In the genomic region with DNA sequence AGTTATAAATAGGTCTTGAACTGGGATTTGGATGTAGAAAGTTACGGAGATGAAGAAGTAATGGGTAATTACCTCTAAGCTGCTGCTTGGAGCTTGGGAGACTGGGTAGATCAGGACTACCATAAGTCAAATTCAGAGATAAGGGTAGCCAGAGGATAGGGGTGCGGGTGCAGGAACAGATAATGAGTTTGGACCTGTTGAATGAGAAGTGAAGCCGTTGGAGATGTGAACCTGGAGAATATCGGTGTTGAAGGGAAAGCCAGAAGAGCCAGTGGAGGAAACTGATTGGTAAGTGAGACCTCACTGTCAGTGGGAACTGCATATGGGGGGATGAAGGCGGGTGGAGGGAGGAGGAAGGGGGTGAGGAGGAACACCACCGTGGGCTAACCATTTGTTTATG, we compare ENCODE assay signal across 9 cellular contexts. TPM values are rescaled to one million over a fixed set of nuclear protein-coding genes. Genes with fewer than 3 reads are reported as not detected.
DNase-seq lines count a peak whose midpoint lies in the region; ATAC-seq, FAIRE-seq and TF ChIP-seq lines count a peak whose summit lies in the region.
"Had no signal": no experiment of that assay in that cellular context is flagged by ENCODE, and none has a peak within 500 bp of the region (broad histone marks: within the 10 kb centered on the region; RNA-seq: fewer than 3 reads in every experiment).

No MANE protein-coding gene starts in this region.

- no peaks in the 10 kb centered on the region for H3K27me3 Mint-ChIP-seq in mesothelial cell of epicardium (ENCODE audit: low read depth)

- SMC1A ChIA-PET in GM12878 (lab: Charles Lee; ENCODE audit: uncharacterized antibody, unreplicated experiment), result interaction anchor here (1.0 kb wide), 1 partner anchor 34 kb away, joined by 3 read pairs; no protein-coding TSS in a partner anchor

- H4K20me1 ChIP-seq in GM12878 (ENCODE audit: control insufficient read depth, insufficient read depth), result no peaks in the 10 kb centered on the region

- intact Hi-C loops in GM12878 (cut with micrococcal nuclease; ENCODE audit: unreplicated experiment), result loop anchor here (10.0 kb wide), 1 partner anchor 190 kb away; a partner anchor contains a TSS

- H3K9ac ChIP-seq in GM12878 (ENCODE audit: control insufficient read depth, insufficient read depth, low read length), result peak overlapping the region; percentile 64

- TF ChIP-seq CTCF in A549 (IDR thresholded peaks at IDR 0.05) (no peak), GM12878 (IDR thresholded peaks at IDR 0.05 in 2 of 3, conservative IDR thresholded peaks at IDR 0.05 in 1 of 3; ENCODE audit: control insufficient read depth in 2 of 3, extremely low read depth in 1 of 3, insufficient read depth in 1 of 3, low read depth in 3 of 3, low read length in 3 of 3) (no peak), mesothelial cell of epicardium (IDR thresholded peaks at IDR 0.05; ENCODE audit: unreplicated experiment) (no peak)

- no peak for DNase-seq in A549 (ENCODE audit: low read depth in 1 of 2, low spot score in 1 of 2)
- no peak for DNase-seq in HAP-1 (ENCODE audit: low spot score in 2 of 2)
- DNase-seq in GM12878 (ENCODE audit: low read depth, low spot score), result no peak
- no peak for DNase-seq in mesothelial cell of epicardium (ENCODE audit: low spot score in 2 of 2, unreplicated experiment in 2 of 2)
- no peak for DNase-seq in DMS79 (lab: John Stamatoyannopoulos, UW)
- no peak for DNase-seq in NCI-H774 (lab: John Stamatoyannopoulos, UW)
- DNase-seq in mesenteric fat pad (ENCODE audit: low spot score), result no peak
- DNase-seq in NCI-H2029 treated with DMSO at 0.1 percent for 48 hours (lab: John Stamatoyannopoulos, UW), result no peak

- RAD21 ChIA-PET in GM12878 (lab: Charles Lee; ENCODE audit: unreplicated experiment), result no interaction called here

- TSS peak; percentile 81 for BruUV-seq in GM12878 (replicated peaks; lab: Mats Ljungman, UMichigan)

- peak overlapping the region; percentile 83 for H3K4me3 Mint-ChIP-seq in mesothelial cell of epicardium

- H3K4me2 ChIP-seq in A549 (peak overlapping the region; percentile 91), GM12878 (ENCODE audit: control insufficient read depth, insufficient read depth) (peak overlapping the region; percentile 90)

- peaks cover 18% of the 10 kb centered on the region for H3K9me3 Mint-ChIP-seq in mesothelial cell of epicardium

- H3K4me1 ChIP-seq in A549 (peaks cover 6% of the 10 kb centered on the region; the same call in 2 of the 3 replicates), HAP-1 (peaks cover 9% of the 10 kb centered on the region), GM12878 (ENCODE audit: control insufficient read depth, insufficient read depth, low read length) (no peaks in the 10 kb centered on the region)

- no peaks in the 10 kb centered on the region for H3K36me3 Mint-ChIP-seq in mesothelial cell of epicardium

- peak overlapping the region; percentile 78 to 86 for H3K27ac ChIP-seq in A549
- peak overlapping the region; percentile 24; the same call in 1 of the 2 replicates for H3K27ac ChIP-seq in GM12878 (ENCODE audit: control insufficient read depth, insufficient read depth)

- H3K27ac Mint-ChIP-seq in mesothelial cell of epicardium, result no peak overlapping the region

- H3K4me3 ChIP-seq in A549 (peak overlapping the region; percentile 58), HAP-1 (peak overlapping the region; percentile 53), GM12878 (peak overlapping the region; percentile 69; the same call in 1 of the 2 replicates)

- CTCF ChIA-PET in A549 (lab: Yijun Ruan, JAX), result no interaction called here
- CTCF ChIA-PET in GM12878 (lab: Yijun Ruan, JAX), result no interaction called here

- H3K9me3 ChIP-seq in A549, result no peaks in the 10 kb centered on the region
- H3K9me3 ChIP-seq in HAP-1, result no peaks in the 10 kb centered on the region
- H3K9me3 ChIP-seq in GM12878 (replicated peaks; ENCODE audit: control insufficient read depth, insufficient read depth, low read length), result no peaks in the 10 kb centered on the region

- no peaks in the 10 kb centered on the region for H3K79me2 ChIP-seq in GM12878 (ENCODE audit: control insufficient read depth, insufficient read depth, low read length)

- FAIRE-seq in A549 (lab: Jason Lieb, UNC), result peak; percentile 32
- no peak for FAIRE-seq in GM12878 (lab: Jason Lieb, UNC)

- H3K36me3 ChIP-seq in HAP-1 (replicated peaks) (no peaks in the 10 kb centered on the region), GM12878 (ENCODE audit: control insufficient read depth in 2 of 2, insufficient read depth in 2 of 2, low read length in 1 of 2) (no peaks in the 10 kb centered on the region)

- ATAC-seq in A549 (peak in 1 of 2 experiments; percentile 7; a peak in 2 of 6 replicates), GM12878 (no peak)

- H2AFZ ChIP-seq in GM12878 (ENCODE audit: control insufficient read depth, low read depth, low read length), result peak overlapping the region; percentile 91

- POLR2A ChIA-PET in A549 (lab: Yijun Ruan, JAX) (no interaction called here), GM12878 (lab: Charles Lee) (no interaction called here)

- H3K4me1 Mint-ChIP-seq in mesothelial cell of epicardium, result peaks cover 24% of the 10 kb centered on the region

- WGBS in A549 (ENCODE audit: missing lambda C conversion rate), result 40% methylated on average over 6 of the region's 6 CpGs
- 21% methylated on average over 6 of the region's 6 CpGs for WGBS in GM12878 (ENCODE audit: insufficient coverage, insufficient replicate concordance, low lambda C conversion rate, missing lambda C conversion rate)

- in situ Hi-C loops in HAP-1 (cut with MboI; ENCODE audit: low sequenced_read_pairs) (no loop called here), GM12878 (cut with MboI) (no loop called here)

- TF ChIP-seq EP300 in A549 (IDR thresholded peaks at IDR 0.05) (no peak), GM12878 (IDR thresholded peaks at IDR 0.05; ENCODE audit: borderline replicate concordance in 1 of 2, control insufficient read depth in 1 of 2, low read depth in 2 of 2, low read length in 2 of 2) (no peak)

- TF ChIP-seq POLR2A in A549 (IDR thresholded peaks at IDR 0.05; ENCODE audit: low read length), result no peak
- TF ChIP-seq POLR2A in GM12878 (IDR thresholded peaks at IDR 0.05; ENCODE audit: low read depth, low read length), result no peak

- no peaks in the 10 kb centered on the region for H3K27me3 ChIP-seq in HAP-1 (ENCODE audit: low read depth)
- no peaks in the 10 kb centered on the region for H3K27me3 ChIP-seq in GM12878 (replicated peaks in 1 of 2; ENCODE audit: control insufficient read depth in 2 of 2, insufficient read depth in 2 of 2, low read length in 1 of 2)

- TF ChIP-seq RAD21 in A549 (conservative IDR thresholded peaks at IDR 0.05 in 1 of 2, IDR thresholded peaks at IDR 0.05 in 1 of 2), result no peak
- no peak for TF ChIP-seq RAD21 in GM12878 (IDR thresholded peaks at IDR 0.05; ENCODE audit: insufficient read depth, low read depth, low read length)

RNA-seq across cellular contexts. Expression of a gene that starts 0.6 kb away (rescaled TPM):
- 1.0 and 1.6 TPM in 2 replicates for polyA plus RNA-seq in A549 (2011; rRNA removed)
- polyA plus RNA-seq in A549 (2012; cell fraction: cytosol; rRNA removed), result 0.40 and 0.73 TPM in 2 replicates
- 1.0 and 2.5 TPM in 2 replicates for polyA plus RNA-seq in A549 (2012; cell fraction: nucleus; rRNA removed)
- polyA plus RNA-seq in A549 (2017; fragmentation: RNase III; extraction: RNeasy Plus Mini Kit Qiagen cat#74134 plus additional on column Dnase treatment), result 1.3 to 2.6 TPM (median 2.3 TPM) in 3 replicates
- polyA minus RNA-seq in A549 (2011; rRNA and poly(A)+ RNA removed), result 0.91 and 1.2 TPM in 2 replicates
- 3.5 and 4.2 TPM in 2 replicates for total RNA-seq in GM12878 (2013; cell fraction: nucleolus; rRNA removed)
- total RNA-seq in GM12878 (2014; rRNA removed), result 2.7 and 2.8 TPM in 2 replicates
- total RNA-seq in GM12878 (2014; rRNA removed; fragmentation: Illumina TruSeq; extraction: Trizol), result 1.9 and 2.4 TPM in 2 replicates
- 6.9 and 8.1 TPM in 2 replicates for total RNA-seq in GM12878 (2021)
- 2.8 TPM for polyA plus RNA-seq in GM12878 (2011; ENCODE audit: low read depth)
- polyA plus RNA-seq in GM12878 (2011; rRNA removed), result 2.0 and 3.3 TPM in 2 replicates
- 3.9 and 4.4 TPM in 2 replicates for polyA plus RNA-seq in GM12878 (2011; cell fraction: cytosol; rRNA removed)
- polyA plus RNA-seq in GM12878 (2011; cell fraction: nucleus; rRNA removed), result 8.0 and 8.2 TPM in 2 replicates
- 4.9 and 5.6 TPM in 2 replicates for polyA plus RNA-seq in GM12878 (2012)
- 1.1 and 2.9 TPM in 2 replicates for polyA plus RNA-seq in GM12878 (2014; fragmentation: Illumina TruSeq; extraction: Trizol)
- under 1 TPM; 0.05 to 0.11 TPM for polyA plus RNA-seq in GM12878 (2014; fragmentation: Nextera tagmentation; extraction: Ambion mirVana)
- 3.2 and 3.4 TPM in 2 replicates for polyA plus RNA-seq in GM12878 (2014; rRNA removed)
- polyA plus RNA-seq in GM12878 (2016; fragmentation: Nextera tagmentation; extraction: Ambion mirVana), result 1 to 10 TPM in 1 of 2 experiments, under 1 TPM in 1; 0.97 to 1.2 TPM
- polyA minus RNA-seq in GM12878 (2011; rRNA and poly(A)+ RNA removed), result 1.6 and 3.6 TPM in 2 replicates
- 1.4 and 2.4 TPM in 2 replicates for polyA minus RNA-seq in GM12878 (2011; cell fraction: cytosol; rRNA and poly(A)+ RNA removed)
- polyA minus RNA-seq in GM12878 (2011; cell fraction: nucleus; rRNA and poly(A)+ RNA removed), result 0.97 and 1.1 TPM in 2 replicates
- total RNA-seq in mesothelial cell of epicardium, result 25.3 to 30.9 TPM (median 25.4 TPM) in 3 replicates
- 24.7 TPM for total RNA-seq in mesenteric fat pad

RNA-seq across cellular contexts. Expression of a gene that starts 11.5 kb away (rescaled TPM):
- polyA plus RNA-seq in A549 (2011; rRNA removed) (not detected in 2 replicates), A549 (2017; fragmentation: RNase III; extraction: RNeasy Plus Mini Kit Qiagen cat#74134 plus additional on column Dnase treatment) (not detected in 3 replicates), GM12878 (2011; rRNA removed) (4.8 and 9.0 TPM in 2 replicates), GM12878 (2014; fragmentation: Illumina TruSeq; extraction: Trizol) (2.1 and 27.5 TPM in 2 replicates), GM12878 (2014; fragmentation: Nextera tagmentation; extraction: Ambion mirVana) (1 to 10 TPM; 2.1 to 2.8 TPM), GM12878 (2014; rRNA removed) (1.8 and 2.7 TPM in 2 replicates), GM12878 (2016; fragmentation: Nextera tagmentation; extraction: Ambion mirVana) (1 to 10 TPM in 1 of 2 experiments, under 1 TPM in 1; 0.82 to 2.4 TPM)
- not detected in 2 replicates for polyA plus RNA-seq in A549 (2012; cell fraction: cytosol; rRNA removed)
- polyA plus RNA-seq in A549 (2012; cell fraction: nucleus; rRNA removed), result not detected in 2 replicates
- polyA minus RNA-seq in A549 (2011; rRNA and poly(A)+ RNA removed), result not detected in 2 replicates
- 11.1 and 15.9 TPM in 2 replicates for total RNA-seq in GM12878 (2013; cell fraction: nucleolus; rRNA removed)
- total RNA-seq in GM12878 (2014; rRNA removed) (0.54 and 2.3 TPM in 2 replicates), GM12878 (2014; rRNA removed; fragmentation: Illumina TruSeq; extraction: Trizol) (2.5 and 4.0 TPM in 2 replicates), GM12878 (2021) (4.0 and 4.8 TPM in 2 replicates), mesothelial cell of epicardium (not detected in 3 replicates), mesenteric fat pad (2.2 TPM)
- 2.0 TPM for polyA plus RNA-seq in GM12878 (2011; ENCODE audit: low read depth)
- polyA plus RNA-seq in GM12878 (2011; cell fraction: cytosol; rRNA removed), result 0.77 and 4.0 TPM in 2 replicates
- polyA plus RNA-seq in GM12878 (2011; cell fraction: nucleus; rRNA removed), result 35.1 and 37.9 TPM in 2 replicates
- 4.1 and 6.2 TPM in 2 replicates for polyA plus RNA-seq in GM12878 (2012)
- 10.9 and 14.8 TPM in 2 replicates for polyA minus RNA-seq in GM12878 (2011; rRNA and poly(A)+ RNA removed)
- not detected in 2 replicates for polyA minus RNA-seq in GM12878 (2011; cell fraction: cytosol; rRNA and poly(A)+ RNA removed)
- polyA minus RNA-seq in GM12878 (2011; cell fraction: nucleus; rRNA and poly(A)+ RNA removed), result 18.4 and 25.0 TPM in 2 replicates
- total RNA-seq: lung microvascular endothelial cell had no signal

RNA-seq across cellular contexts. Expression of a gene that starts 16.3 kb away (rescaled TPM):
- 0.09 and 0.23 TPM in 2 replicates for polyA plus RNA-seq in A549 (2011; rRNA removed)
- 0.14 and 0.25 TPM in 2 replicates for polyA plus RNA-seq in A549 (2012; cell fraction: cytosol; rRNA removed)
- 0.14 and 0.18 TPM in 2 replicates for polyA plus RNA-seq in A549 (2012; cell fraction: nucleus; rRNA removed)
- polyA plus RNA-seq in A549 (2017; fragmentation: RNase III; extraction: RNeasy Plus Mini Kit Qiagen cat#74134 plus additional on column Dnase treatment), result 0.12 to 0.22 TPM (median 0.12 TPM) in 3 replicates
- 0.58 TPM in 1 of 2 replicates, not detected in the other for polyA minus RNA-seq in A549 (2011; rRNA and poly(A)+ RNA removed)
- 246 and 297 TPM in 2 replicates for total RNA-seq in GM12878 (2013; cell fraction: nucleolus; rRNA removed)
- 58.6 and 63.9 TPM in 2 replicates for total RNA-seq in GM12878 (2014; rRNA removed)
- 79.4 and 89.8 TPM in 2 replicates for total RNA-seq in GM12878 (2014; rRNA removed; fragmentation: Illumina TruSeq; extraction: Trizol)
- 155 and 159 TPM in 2 replicates for total RNA-seq in GM12878 (2021)
- polyA plus RNA-seq in GM12878 (2011; ENCODE audit: low read depth), result 226 TPM
- 523 and 686 TPM in 2 replicates for polyA plus RNA-seq in GM12878 (2011; rRNA removed)
- 1,216 and 1,425 TPM in 2 replicates for polyA plus RNA-seq in GM12878 (2011; cell fraction: cytosol; rRNA removed)
- 357 and 510 TPM in 2 replicates for polyA plus RNA-seq in GM12878 (2011; cell fraction: nucleus; rRNA removed)
- 212 and 286 TPM in 2 replicates for polyA plus RNA-seq in GM12878 (2012)
- 485 TPM in 2 replicates for polyA plus RNA-seq in GM12878 (2014; fragmentation: Illumina TruSeq; extraction: Trizol)
- 100 to 1,000 TPM; 135 to 138 TPM for polyA plus RNA-seq in GM12878 (2014; fragmentation: Nextera tagmentation; extraction: Ambion mirVana)
- 189 and 207 TPM in 2 replicates for polyA plus RNA-seq in GM12878 (2014; rRNA removed)
- 100 to 1,000 TPM; 236 to 269 TPM for polyA plus RNA-seq in GM12878 (2016; fragmentation: Nextera tagmentation; extraction: Ambion mirVana)
- 484 and 716 TPM in 2 replicates for polyA minus RNA-seq in GM12878 (2011; rRNA and poly(A)+ RNA removed)
- polyA minus RNA-seq in GM12878 (2011; cell fraction: cytosol; rRNA and poly(A)+ RNA removed), result 108 and 119 TPM in 2 replicates
- 133 and 149 TPM in 2 replicates for polyA minus RNA-seq in GM12878 (2011; cell fraction: nucleus; rRNA and poly(A)+ RNA removed)
- 0.25 TPM in 1 of 3 replicates, not detected in the others for total RNA-seq in mesothelial cell of epicardium
- 5.8 TPM for total RNA-seq in mesenteric fat pad
- total RNA-seq: lung microvascular endothelial cell had no signal

RNA-seq across cellular contexts. Expression of a gene that starts 23.4 kb away (rescaled TPM):
- polyA plus RNA-seq in A549 (2011; rRNA removed), result 12.6 and 35.0 TPM in 2 replicates
- polyA plus RNA-seq in A549 (2012; cell fraction: cytosol; rRNA removed), result 11.6 and 13.6 TPM in 2 replicates
- 35.7 and 39.5 TPM in 2 replicates for polyA plus RNA-seq in A549 (2012; cell fraction: nucleus; rRNA removed)
- 13.5 to 15.4 TPM (median 14.4 TPM) in 3 replicates for polyA plus RNA-seq in A549 (2017; fragmentation: RNase III; extraction: RNeasy Plus Mini Kit Qiagen cat#74134 plus additional on column Dnase treatment)
- 76.5 and 93.8 TPM in 2 replicates for polyA minus RNA-seq in A549 (2011; rRNA and poly(A)+ RNA removed)
- 95.7 and 99.0 TPM in 2 replicates for total RNA-seq in GM12878 (2013; cell fraction: nucleolus; rRNA removed)
- total RNA-seq in GM12878 (2014; rRNA removed), result 14.8 and 20.3 TPM in 2 replicates
- 5.7 and 5.9 TPM in 2 replicates for total RNA-seq in GM12878 (2014; rRNA removed; fragmentation: Illumina TruSeq; extraction: Trizol)
- total RNA-seq in GM12878 (2021), result 28.5 and 28.8 TPM in 2 replicates
- 19.3 TPM for polyA plus RNA-seq in GM12878 (2011; ENCODE audit: low read depth)
- polyA plus RNA-seq in GM12878 (2011; rRNA removed), result 4.9 and 13.0 TPM in 2 replicates
- 12.9 and 18.1 TPM in 2 replicates for polyA plus RNA-seq in GM12878 (2011; cell fraction: cytosol; rRNA removed)
- polyA plus RNA-seq in GM12878 (2011; cell fraction: nucleus; rRNA removed), result 125 and 131 TPM in 2 replicates
- polyA plus RNA-seq in GM12878 (2012), result 21.2 and 24.5 TPM in 2 replicates
- polyA plus RNA-seq in GM12878 (2014; fragmentation: Illumina TruSeq; extraction: Trizol), result 18.3 and 18.9 TPM in 2 replicates
- polyA plus RNA-seq in GM12878 (2014; fragmentation: Nextera tagmentation; extraction: Ambion mirVana), result 1 to 10 TPM in 1 of 2 experiments, under 1 TPM in 1; 0.68 to 1.7 TPM
- polyA plus RNA-seq in GM12878 (2014; rRNA removed), result 13.5 and 15.2 TPM in 2 replicates
- polyA plus RNA-seq in GM12878 (2016; fragmentation: Nextera tagmentation; extraction: Ambion mirVana), result 10 to 100 TPM; 13.9 to 14.0 TPM
- 41.0 and 75.2 TPM in 2 replicates for polyA minus RNA-seq in GM12878 (2011; rRNA and poly(A)+ RNA removed)
- 23.8 and 31.8 TPM in 2 replicates for polyA minus RNA-seq in GM12878 (2011; cell fraction: cytosol; rRNA and poly(A)+ RNA removed)
- polyA minus RNA-seq in GM12878 (2011; cell fraction: nucleus; rRNA and poly(A)+ RNA removed), result 61.7 and 72.0 TPM in 2 replicates
- 80.8 to 91.6 TPM (median 86.7 TPM) in 3 replicates for total RNA-seq in mesothelial cell of epicardium
- 46.7 TPM for total RNA-seq in mesenteric fat pad

RNA-seq across cellular contexts. Expression of a gene that starts 26.9 kb away (rescaled TPM):
- polyA plus RNA-seq in A549 (2011; rRNA removed) (82.4 and 84.4 TPM in 2 replicates), A549 (2017; fragmentation: RNase III; extraction: RNeasy Plus Mini Kit Qiagen cat#74134 plus additional on column Dnase treatment) (71.6 to 78.5 TPM (median 78.4 TPM) in 3 replicates), GM12878 (2011; rRNA removed) (48.2 and 48.4 TPM in 2 replicates), GM12878 (2014; fragmentation: Illumina TruSeq; extraction: Trizol) (31.4 and 38.3 TPM in 2 replicates), GM12878 (2014; fragmentation: Nextera tagmentation; extraction: Ambion mirVana) (10 to 100 TPM; 13.5 to 22.6 TPM), GM12878 (2014; rRNA removed) (40.0 and 40.6 TPM in 2 replicates), GM12878 (2016; fragmentation: Nextera tagmentation; extraction: Ambion mirVana) (1 to 10 TPM; 4.4 TPM)
- polyA plus RNA-seq in A549 (2012; cell fraction: cytosol; rRNA removed), result 42.2 and 55.2 TPM in 2 replicates
- polyA plus RNA-seq in A549 (2012; cell fraction: nucleus; rRNA removed), result 36.3 and 39.9 TPM in 2 replicates
- 96.2 and 106 TPM in 2 replicates for polyA minus RNA-seq in A549 (2011; rRNA and poly(A)+ RNA removed)
- total RNA-seq in GM12878 (2013; cell fraction: nucleolus; rRNA removed), result 13.3 and 15.4 TPM in 2 replicates
- total RNA-seq in GM12878 (2014; rRNA removed) (36.8 and 43.4 TPM in 2 replicates), GM12878 (2014; rRNA removed; fragmentation: Illumina TruSeq; extraction: Trizol) (29.6 and 31.6 TPM in 2 replicates), GM12878 (2021) (47.7 and 50.4 TPM in 2 replicates), mesothelial cell of epicardium (58.5 to 63.9 TPM (median 62.5 TPM) in 3 replicates), mesenteric fat pad (53.6 TPM)
- polyA plus RNA-seq in GM12878 (2011; ENCODE audit: low read depth), result 20.5 TPM
- 44.8 and 46.7 TPM in 2 replicates for polyA plus RNA-seq in GM12878 (2011; cell fraction: cytosol; rRNA removed)
- 14.7 and 16.3 TPM in 2 replicates for polyA plus RNA-seq in GM12878 (2011; cell fraction: nucleus; rRNA removed)
- polyA plus RNA-seq in GM12878 (2012), result 24.9 and 25.4 TPM in 2 replicates
- 26.0 and 39.9 TPM in 2 replicates for polyA minus RNA-seq in GM12878 (2011; rRNA and poly(A)+ RNA removed)
- polyA minus RNA-seq in GM12878 (2011; cell fraction: cytosol; rRNA and poly(A)+ RNA removed), result 14.7 and 15.8 TPM in 2 replicates
- 4.6 and 10.0 TPM in 2 replicates for polyA minus RNA-seq in GM12878 (2011; cell fraction: nucleus; rRNA and poly(A)+ RNA removed)
